12 cellular contexts compared by ENCODE assay signal in the genomic region with DNA sequence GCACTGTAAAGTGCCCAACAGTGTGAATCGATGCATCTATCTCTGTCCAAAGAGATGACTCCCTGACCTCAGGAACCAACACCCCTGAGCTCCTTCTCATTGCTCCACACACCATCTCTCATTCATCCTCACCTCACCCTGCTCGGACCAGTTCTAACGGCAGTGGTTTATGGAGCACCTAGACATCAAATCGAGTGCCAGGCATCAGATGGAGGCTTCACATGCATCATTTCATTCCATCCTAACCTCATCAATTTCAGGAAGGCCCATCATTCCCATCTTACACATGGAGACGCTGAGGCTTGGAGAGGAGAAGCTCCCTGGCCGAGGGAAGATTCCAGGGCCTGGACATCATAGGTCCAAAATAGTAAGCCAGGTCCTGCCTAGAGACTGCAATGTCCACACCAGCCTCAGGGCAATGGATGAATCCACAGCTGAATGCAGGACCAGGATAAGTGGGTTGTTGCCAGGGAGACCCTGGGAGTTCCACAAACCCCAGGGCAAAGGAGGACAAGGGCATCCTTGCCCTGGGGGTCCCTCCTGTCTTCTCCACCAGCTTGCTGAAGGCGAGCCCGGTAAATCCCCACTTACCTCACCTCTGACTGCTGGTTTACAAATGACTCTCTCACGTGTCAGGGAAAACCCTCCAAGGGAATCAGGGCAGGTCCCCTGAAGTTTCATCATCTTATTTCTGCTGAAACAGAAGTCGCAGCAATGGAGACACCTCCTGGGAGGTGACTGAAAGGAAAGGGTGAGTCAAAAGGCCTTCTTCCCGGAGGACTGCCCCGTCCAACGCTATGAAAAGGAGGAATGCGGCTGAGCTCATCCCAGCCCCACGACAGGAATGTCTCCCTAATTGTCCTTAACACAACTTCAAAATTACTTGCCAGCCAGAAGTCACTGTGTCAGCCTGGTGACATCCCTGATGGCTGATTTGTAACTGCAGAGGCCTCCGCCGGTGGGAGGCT. TPM values are rescaled to one million over a fixed set of nuclear protein-coding genes. Genes with fewer than 3 reads are reported as not detected.
DNase-seq lines count a peak whose midpoint lies in the region; ATAC-seq and TF ChIP-seq lines count a peak whose summit lies in the region.
"Had no signal": no experiment of that assay in that cellular context is flagged by ENCODE, and none has a peak within 500 bp of the region (broad histone marks: within the 10 kb centered on the region; RNA-seq: fewer than 3 reads in every experiment).

No MANE protein-coding gene starts in this region.

- no peaks in the 10 kb centered on the region for H3K36me3 Mint-ChIP-seq in activated T-cell treated with anti-CD3 and anti-CD28 coated beads, Interleukin-2, amount 50 U/mL, for 24 hours (ENCODE audit: low read depth)
- no peaks in the 10 kb centered on the region for H3K36me3 Mint-ChIP-seq in stimulated activated naive B cell treated with anti-CD40 and anti-IgM and Interleukin-4, amounts not matched to agents 10 μg/mL and 1 μg/mL and 100 μg/mL, for 72 hours

- H3K4me1 ChIP-seq in Panc1 (ENCODE audit: control insufficient read depth, insufficient read depth, low read length) = no peaks in the 10 kb centered on the region

- BruUV-seq in Panc1 (replicated peaks; lab: Mats Ljungman, UMichigan) = no TSS peak

- H3K4me1 Mint-ChIP-seq in activated T-cell treated with anti-CD3 and anti-CD28 coated beads, Interleukin-2, amount 50 U/mL, for 24 hours (ENCODE audit: low read depth) = peaks cover 22% of the 10 kb centered on the region
- H3K4me1 Mint-ChIP-seq in stimulated activated naive B cell treated with anti-CD40 and anti-IgM and Interleukin-4, amounts not matched to agents 10 μg/mL and 1 μg/mL and 100 μg/mL, for 72 hours = peaks cover 10% of the 10 kb centered on the region in 2 donors
- H3K4me1 Mint-ChIP-seq: B cell had no signal

- H3K9me3 Mint-ChIP-seq in activated T-cell treated with anti-CD3 and anti-CD28 coated beads, Interleukin-2, amount 50 U/mL, for 24 hours = no peaks in the 10 kb centered on the region
- no peaks in the 10 kb centered on the region for H3K9me3 Mint-ChIP-seq in stimulated activated naive B cell treated with anti-CD40 and anti-IgM and Interleukin-4, amounts not matched to agents 10 μg/mL and 1 μg/mL and 100 μg/mL, for 72 hours

- no peaks in the 10 kb centered on the region for H3K9me3 ChIP-seq in Panc1 (ENCODE audit: control insufficient read depth, insufficient read depth, low read depth, low read length)
- H3K9me3 ChIP-seq: esophagus squamous epithelium had no signal

- no peak for TF ChIP-seq CTCF in Panc1 (IDR thresholded peaks at IDR 0.05)

- POLR2A ChIA-PET in Panc1 (lab: Charles Lee) = no interaction called here

- H3K4me3 ChIP-seq in Panc1 (ENCODE audit: low read depth in 2 of 2, low read length in 2 of 2) = no peak overlapping the region
- H3K4me3 ChIP-seq: esophagus squamous epithelium had no signal

- intact Hi-C loops in Panc1 (cut with micrococcal nuclease; ENCODE audit: unreplicated experiment) = no loop called here

- H3K36me3 ChIP-seq in Panc1 (ENCODE audit: control insufficient read depth, insufficient read depth, low read length) = no peaks in the 10 kb centered on the region
- H3K36me3 ChIP-seq: esophagus squamous epithelium had no signal

- DNase-seq in activated T-cell treated with anti-CD3 and anti-CD28 coated beads, Interleukin-2, amount 50 U/mL, for 24 hours = no peak
- no peak for DNase-seq in activated T-cell treated with anti-CD3 and anti-CD28 coated beads for 4 hours
- no peak for DNase-seq in Panc1 (ENCODE audit: low read depth, low spot score)
- no peak for DNase-seq in epithelial cell of prostate (ENCODE audit: low read depth, low spot score)
- peak; percentile 38 for DNase-seq in stimulated activated naive B cell treated with anti-CD40 and anti-IgM and Interleukin-4, amounts not matched to agents 10 μg/mL and 1 μg/mL and 100 μg/mL, for 72 hours
- DNase-seq in SKM-1 (lab: John Stamatoyannopoulos, UW; ENCODE audit: unreplicated experiment) = no peak
- DNase-seq in NCI-H2029 (lab: John Stamatoyannopoulos, UW) = no peak
- DNase-seq: activated effector memory CD4-positive, alpha-beta T cell treated with Interleukin-2 at 50 U/mL for 16 hours; esophagus squamous epithelium; NCI-H1105 had no signal

- H3K27ac ChIP-seq in Panc1 (ENCODE audit: low read length) (0 out of 2 replicates have a peak overlapping the region, but pooled peaks have one; percentile 18), epithelial cell of prostate (peak overlapping the region; percentile 17)
- H3K27ac ChIP-seq: esophagus squamous epithelium had no signal

- H3K27me3 Mint-ChIP-seq in activated T-cell treated with anti-CD3 and anti-CD28 coated beads, Interleukin-2, amount 50 U/mL, for 24 hours = no peaks in the 10 kb centered on the region
- H3K27me3 Mint-ChIP-seq in stimulated activated naive B cell treated with anti-CD40 and anti-IgM and Interleukin-4, amounts not matched to agents 10 μg/mL and 1 μg/mL and 100 μg/mL, for 72 hours = peaks cover 13 to 21% of the 10 kb centered on the region in 2 donors

- in situ Hi-C loops in Panc1 (cut with HindIII; ENCODE audit: low pct_unique_long_range_greater_than_20kb, low sequenced_read_pairs) = no loop called here

- H3K4me3 Mint-ChIP-seq in activated T-cell treated with anti-CD3 and anti-CD28 coated beads, Interleukin-2, amount 50 U/mL, for 24 hours = peak overlapping the region; percentile 35
- H3K4me3 Mint-ChIP-seq in stimulated activated naive B cell treated with anti-CD40 and anti-IgM and Interleukin-4, amounts not matched to agents 10 μg/mL and 1 μg/mL and 100 μg/mL, for 72 hours = no peak overlapping the region
- H3K4me3 Mint-ChIP-seq: B cell had no signal

- H3K27ac Mint-ChIP-seq in activated T-cell treated with anti-CD3 and anti-CD28 coated beads, Interleukin-2, amount 50 U/mL, for 24 hours = peak overlapping the region; percentile 91
- peak overlapping the region; percentile 9 for H3K27ac Mint-ChIP-seq in stimulated activated naive B cell treated with anti-CD40 and anti-IgM and Interleukin-4, amounts not matched to agents 10 μg/mL and 1 μg/mL and 100 μg/mL, for 72 hours
- H3K27ac Mint-ChIP-seq: B cell had no signal

- no peak; the same call in 1 of the 2 replicates for ATAC-seq in Panc1
- ATAC-seq in stimulated activated naive B cell treated with anti-CD40 and anti-IgM and Interleukin-4, amounts not matched to agents 10 μg/mL and 1 μg/mL and 100 μg/mL, for 72 hours (replicated peaks) = peak; percentile 71 to 93
- no peak for ATAC-seq in GM18858 (IDR thresholded peaks at IDR 0.05; ENCODE audit: unreplicated experiment)

- CTCF ChIA-PET in Panc1 (lab: Charles Lee) = no interaction called here

- no peaks in the 10 kb centered on the region for H3K27me3 ChIP-seq in Panc1 (ENCODE audit: control insufficient read depth, insufficient read depth, low read length)
- H3K27me3 ChIP-seq: esophagus squamous epithelium had no signal

RNA-seq across cellular contexts. Expression of a gene that starts 9.0 kb away (rescaled TPM):
- 59.4 TPM for total RNA-seq in Panc1 (2021; ENCODE audit: unreplicated experiment)
- 53.4 TPM for polyA plus RNA-seq in Panc1 (2012; ENCODE audit: insufficient read length)

Comparison
In these comparisons a context has a peak if more than half of its experiments do, and no peak if none do; other contexts are left out.
1. ATAC-seq: peak in stimulated activated naive B cell treated with anti-CD40 and anti-IgM and Interleukin-4, amounts not matched to agents 10 μg/mL and 1 μg/mL and 100 μg/mL, for 72 hours (2 of 2); none in Panc1 (single experiment) and GM18858 (single experiment).